8 cellular contexts compared by ENCODE assay signal in genomic region chr6:7146079-7146828, GRCh38. TPM values are rescaled to one million over a fixed set of nuclear protein-coding genes. Genes with fewer than 3 reads are reported as not detected.
DNase-seq lines count a peak whose midpoint lies in the region; ATAC-seq and TF ChIP-seq lines count a peak whose summit lies in the region.

No MANE protein-coding gene starts in this region.

- peaks cover 21% of the 10 kb centered on the region for H3K4me1 ChIP-seq in prostate gland (replicated peaks)

- H3K4me3 Mint-ChIP-seq in CD4-positive, alpha-beta T cell = peak overlapping the region; percentile 72
- peak overlapping the region; percentile 47 for H3K4me3 Mint-ChIP-seq in activated CD8-positive, alpha-beta memory T cell treated with anti-CD3 and anti-CD28 coated beads, Interleukin-2, amount 10 ng/mL, durations not matched to agents 7 days and 5 days
- H3K4me3 Mint-ChIP-seq in glutamatergic neuron (ENCODE audit: unreplicated experiment) = peak overlapping the region; percentile 67

- CTCF ChIA-PET in CD4-positive, alpha-beta T cell (lab: Charles Lee) = interaction anchor here (1.0 to 1.2 kb wide), 6 partner anchors 8 to 37 kb away, joined by 3 to 6 read pairs (median 3); no protein-coding TSS in a partner anchor
- CTCF ChIA-PET in activated CD8-positive, alpha-beta memory T cell treated with anti-CD3 and anti-CD28 coated beads, Interleukin-2, amount 10 ng/mL, durations not matched to agents 7 days and 5 days (lab: Charles Lee) = interaction anchor here (0.6 to 1.2 kb wide), 3 partner anchors 8 to 407 kb away, joined by 3 to 4 read pairs (median 4); no protein-coding TSS in a partner anchor

- peak overlapping the region; percentile 78 for H3K27ac Mint-ChIP-seq in CD4-positive, alpha-beta T cell
- H3K27ac Mint-ChIP-seq in activated CD8-positive, alpha-beta memory T cell treated with anti-CD3 and anti-CD28 coated beads, Interleukin-2, amount 10 ng/mL, durations not matched to agents 7 days and 5 days = peak overlapping the region; percentile 86
- peak overlapping the region; percentile 93 for H3K27ac Mint-ChIP-seq in glutamatergic neuron (ENCODE audit: unreplicated experiment)

- H3K36me3 ChIP-seq in prostate gland = no peaks in the 10 kb centered on the region

- DNase-seq in CD4-positive, alpha-beta T cell = no peak
- peak; percentile 68 for DNase-seq in KG1 (lab: John Stamatoyannopoulos, UW)
- DNase-seq in activated CD8-positive, alpha-beta memory T cell treated with anti-CD3 and anti-CD28 coated beads, Interleukin-2, amount 10 ng/mL, durations not matched to agents 7 days and 5 days = no peak
- DNase-seq in glutamatergic neuron = peak; percentile 42
- DNase-seq in prostate gland (ENCODE audit: low spot score) = peak; percentile 76
- no peak for DNase-seq in NCI-H187 (lab: John Stamatoyannopoulos, UW)

- H3K27ac ChIP-seq in CD4-positive, alpha-beta T cell (ENCODE audit: low read depth, low read length) = peak overlapping the region; percentile 9
- H3K27ac ChIP-seq in prostate gland = peak overlapping the region; percentile 88 to 94

- no peaks in the 10 kb centered on the region for H3K27me3 ChIP-seq in CD4-positive, alpha-beta T cell (ENCODE audit: control insufficient read depth, insufficient read depth, low read length)
- no peaks in the 10 kb centered on the region for H3K27me3 ChIP-seq in prostate gland (replicated peaks; ENCODE audit: insufficient read depth)

- H3K36me3 Mint-ChIP-seq in CD4-positive, alpha-beta T cell (ENCODE audit: low read depth) = no peaks in the 10 kb centered on the region
- H3K36me3 Mint-ChIP-seq in activated CD8-positive, alpha-beta memory T cell treated with anti-CD3 and anti-CD28 coated beads, Interleukin-2, amount 10 ng/mL, durations not matched to agents 7 days and 5 days = peaks cover 5% of the 10 kb centered on the region
- H3K36me3 Mint-ChIP-seq in glutamatergic neuron (ENCODE audit: unreplicated experiment) = no peaks in the 10 kb centered on the region

- H3K9me3 Mint-ChIP-seq in CD4-positive, alpha-beta T cell = no peaks in the 10 kb centered on the region
- no peaks in the 10 kb centered on the region for H3K9me3 Mint-ChIP-seq in activated CD8-positive, alpha-beta memory T cell treated with anti-CD3 and anti-CD28 coated beads, Interleukin-2, amount 10 ng/mL, durations not matched to agents 7 days and 5 days (ENCODE audit: low read depth)
- H3K9me3 Mint-ChIP-seq in glutamatergic neuron (ENCODE audit: unreplicated experiment) = peaks cover 2% of the 10 kb centered on the region

- 15% methylated on average over 13 of the region's 13 CpGs for WGBS in prostate gland

- no peaks in the 10 kb centered on the region for H3K9me3 ChIP-seq in CD4-positive, alpha-beta T cell (ENCODE audit: control insufficient read depth, low read length)
- H3K9me3 ChIP-seq in prostate gland = no peaks in the 10 kb centered on the region

- TF ChIP-seq CTCF in CD4-positive, alpha-beta T cell (IDR thresholded peaks at IDR 0.05) = no peak
- no peak for TF ChIP-seq CTCF in glutamatergic neuron (IDR thresholded peaks at IDR 0.05; ENCODE audit: partially characterized antibody, unreplicated experiment)
- TF ChIP-seq CTCF in prostate gland (IDR thresholded peaks at IDR 0.05) = no peak

- H3K4me1 Mint-ChIP-seq in CD4-positive, alpha-beta T cell (ENCODE audit: low read depth) = peaks cover 73% of the 10 kb centered on the region
- H3K4me1 Mint-ChIP-seq in activated CD8-positive, alpha-beta memory T cell treated with anti-CD3 and anti-CD28 coated beads, Interleukin-2, amount 10 ng/mL, durations not matched to agents 7 days and 5 days = peaks cover 43% of the 10 kb centered on the region
- peaks cover 48% of the 10 kb centered on the region for H3K4me1 Mint-ChIP-seq in glutamatergic neuron (ENCODE audit: low read depth, unreplicated experiment)

- intact Hi-C loops in CD4-positive, alpha-beta T cell (cut with DNase I, micrococcal nuclease) = no loop called here
- intact Hi-C loops in prostate gland (cut with DNase I) = no loop called here

- H3K27me3 Mint-ChIP-seq in CD4-positive, alpha-beta T cell = no peaks in the 10 kb centered on the region
- H3K27me3 Mint-ChIP-seq in activated CD8-positive, alpha-beta memory T cell treated with anti-CD3 and anti-CD28 coated beads, Interleukin-2, amount 10 ng/mL, durations not matched to agents 7 days and 5 days = no peaks in the 10 kb centered on the region
- peaks cover 6% of the 10 kb centered on the region for H3K27me3 Mint-ChIP-seq in glutamatergic neuron (ENCODE audit: unreplicated experiment)

- TF ChIP-seq POLR2A in prostate gland (IDR thresholded peaks at IDR 0.05) = peak; percentile 37

- H3K4me3 ChIP-seq in prostate gland = no peak overlapping the region

- POLR2A ChIA-PET in CD4-positive, alpha-beta T cell (lab: Charles Lee) = interaction anchor here (0.8 to 1.4 kb wide), 8 partner anchors 9 to 60 kb away, joined by 3 to 7 read pairs (median 4); no protein-coding TSS in a partner anchor

- ATAC-seq in CD4-positive, alpha-beta T cell (ENCODE audit: poor library complexity) = peak; percentile 54
- peak; percentile 44 for ATAC-seq in GM21367 (IDR thresholded peaks at IDR 0.05; ENCODE audit: unreplicated experiment)
- peak; percentile 84 for ATAC-seq in activated CD8-positive, alpha-beta memory T cell treated with anti-CD3 and anti-CD28 coated beads, Interleukin-2, amount 10 ng/mL, durations not matched to agents 7 days and 5 days
- no peak for ATAC-seq in HG03097 (IDR thresholded peaks at IDR 0.05; ENCODE audit: low FRiP score, unreplicated experiment)

RNA-seq across cellular contexts. Expression of gene RREB1, which starts 38.5 kb away (rescaled TPM):
- 10 to 100 TPM; 56.5 to 60.0 TPM for total RNA-seq in CD4-positive, alpha-beta T cell
- total RNA-seq in activated CD8-positive, alpha-beta memory T cell treated with anti-CD3 and anti-CD28 coated beads, Interleukin-2, amount 10 ng/mL, durations not matched to agents 7 days and 5 days = 10 to 100 TPM; 20.6 to 24.6 TPM
- total RNA-seq in glutamatergic neuron (ENCODE audit: unreplicated experiment) = 3.4 TPM
- 10 to 100 TPM; 58.4 to 71.0 TPM for total RNA-seq in prostate gland

Comparison
In these comparisons a context has a peak if more than half of its experiments do, and no peak if none do; other contexts are left out.
1. DNase-seq: peak in KG1 (single experiment), glutamatergic neuron (single experiment) and prostate gland (single experiment); none in CD4-positive, alpha-beta T cell (0 of 10), activated CD8-positive, alpha-beta memory T cell treated with anti-CD3 and anti-CD28 coated beads, Interleukin-2, amount 10 ng/mL, durations not matched to agents 7 days and 5 days (single experiment) and NCI-H187 (0 of 2).
2. Peak in every context shown above with its lines, with median percentiles within 50 percentile points of each other: H3K27ac Mint-ChIP-seq and H3K4me3 Mint-ChIP-seq.